ENCODE assay signal across 28 cellular contexts in the genomic region with DNA sequence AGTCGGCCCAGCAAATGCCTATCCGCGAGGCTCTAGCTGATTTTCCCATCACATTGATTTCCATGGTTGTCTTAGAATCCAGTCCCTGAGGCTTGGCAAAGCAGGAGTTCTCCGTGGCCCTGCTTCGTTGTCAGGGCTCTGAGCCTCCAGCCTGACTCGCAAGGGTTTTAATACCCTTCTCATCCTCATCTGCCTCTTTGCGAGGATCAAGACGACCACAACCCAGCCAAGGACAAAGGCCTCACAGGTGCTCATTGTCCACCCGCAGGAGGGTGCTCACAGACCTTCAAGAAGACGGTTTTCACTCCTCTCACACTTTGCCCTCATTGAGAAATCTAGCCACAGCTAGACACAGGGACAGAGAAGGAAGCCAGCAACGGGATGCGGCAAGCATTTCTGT.
"Had no signal": no experiment of that assay in that cellular context is flagged by ENCODE, and none has a peak within 500 bp of the region (broad histone marks: within the 10 kb centered on the region; RNA-seq: fewer than 3 reads in every experiment).

No MANE protein-coding gene starts in this region.

- H3K27me3 Mint-ChIP-seq: stimulated activated memory B cell treated with anti-CD40 and anti-IgM and Interleukin-4, amounts not matched to agents 10 μg/mL and 1 μg/mL and 100 μg/mL, for 72 hours; stimulated activated naive B cell treated with anti-CD40 and anti-IgM and Interleukin-4, amounts not matched to agents 10 μg/mL and 1 μg/mL and 100 μg/mL, for 72 hours; stimulated activated naive CD8-positive, alpha-beta T cell treated with anti-CD3 and anti-CD28 coated beads, Interleukin-15, amount 100 ng/mL, for 72 hours; stimulated activated naive CD8-positive, alpha-beta T cell treated with anti-CD3 and anti-CD28 coated beads, Interleukin-15, Interleukin-2, amounts not matched to agents 100 ng/mL and 50 ng/mL, for 24 hours; type B pancreatic cell had no signal

- DNase-seq: stimulated activated CD4-positive, alpha-beta T cell treated with anti-CD3 and anti-CD28 coated beads, Interleukin-2, amount 100 ng/mL, for 48 hours; stimulated activated CD4-positive, alpha-beta T cell treated with anti-CD3 and anti-CD28 coated beads, Interleukin-4, amount 100 ng/mL, for 1 hour; stimulated activated CD4-positive, alpha-beta T cell treated with anti-CD3 and anti-CD28 coated beads, Interleukin-4, amount 100 ng/mL, for 24 hours; stimulated activated CD4-positive, alpha-beta T cell treated with anti-CD3 and anti-CD28 coated beads, Interleukin-4, amount 100 ng/mL, for 4 hours; stimulated activated CD8-positive, alpha-beta memory T cell treated with anti-CD3 and anti-CD28 coated beads, Interleukin-4, amount 100 ng/mL, for 48 hours; stimulated activated naive B cell treated with anti-CD40 and anti-IgM and Interleukin-4, amounts not matched to agents 10 μg/mL and 1 μg/mL and 100 μg/mL, for 72 hours; stimulated activated naive CD4-positive, alpha-beta T cell; stimulated activated naive CD4-positive, alpha-beta T cell treated with Interleukin-2 at 50 U/mL for 16 hours; stimulated activated naive CD8-positive, alpha-beta T cell treated with anti-CD3 and anti-CD28 coated beads, Interleukin-15, amount 100 ng/mL, for 72 hours; stimulated activated naive CD8-positive, alpha-beta T cell treated with anti-CD3 and anti-CD28 coated beads, Interleukin-15, Interleukin-2, amounts not matched to agents 100 U/mL and 50 U/mL, for 24 hours; stomach; substantia nigra; testis; thyroid gland; tibial artery; transverse colon; trophoblast cell; upper lobe of left lung; upper lobe of right lung; uterus had no signal

- H3K27ac ChIP-seq: stomach, suprapubic skin, testis, thoracic aorta, thyroid gland, tibial artery, tibial nerve, transverse colon, upper lobe of left lung, upper lobe of right lung, uterus, vagina had no signal

- H3K27me3 ChIP-seq: stomach, suprapubic skin, testis, thyroid gland, tibial artery, tibial nerve, transverse colon, upper lobe of left lung, upper lobe of right lung, uterus, vagina had no signal

- H3K4me3 Mint-ChIP-seq: stimulated activated effector memory CD8-positive, alpha-beta T cell treated with anti-CD3 and anti-CD28 coated beads, Interleukin-12 subunit alpha, Interleukin-12 subunit beta, amount 100 ng/mL, for 72 hours; stimulated activated memory B cell treated with anti-CD40 and anti-IgM and Interleukin-4, amounts not matched to agents 10 μg/mL and 1 μg/mL and 100 μg/mL, for 72 hours; stimulated activated naive B cell treated with anti-CD40 and anti-IgM and Interleukin-4, amounts not matched to agents 10 μg/mL and 1 μg/mL and 100 μg/mL, for 72 hours; stimulated activated naive CD8-positive, alpha-beta T cell treated with anti-CD3 and anti-CD28 coated beads, Interleukin-15, amount 100 ng/mL, for 72 hours; stimulated activated naive CD8-positive, alpha-beta T cell treated with anti-CD3 and anti-CD28 coated beads, Interleukin-15, Interleukin-2, amounts not matched to agents 100 ng/mL and 50 ng/mL, for 24 hours; type B pancreatic cell had no signal

- H3K27ac Mint-ChIP-seq: stimulated activated effector memory CD8-positive, alpha-beta T cell treated with anti-CD3 and anti-CD28 coated beads, Interleukin-12 subunit alpha, Interleukin-12 subunit beta, amount 100 ng/mL, for 72 hours; stimulated activated memory B cell treated with anti-CD40 and anti-IgM and Interleukin-4, amounts not matched to agents 10 μg/mL and 1 μg/mL and 100 μg/mL, for 72 hours; stimulated activated naive B cell treated with anti-CD40 and anti-IgM and Interleukin-4, amounts not matched to agents 10 μg/mL and 1 μg/mL and 100 μg/mL, for 72 hours; stimulated activated naive CD8-positive, alpha-beta T cell treated with anti-CD3 and anti-CD28 coated beads, Interleukin-15, amount 100 ng/mL, for 72 hours; stimulated activated naive CD8-positive, alpha-beta T cell treated with anti-CD3 and anti-CD28 coated beads, Interleukin-15, Interleukin-2, amounts not matched to agents 100 ng/mL and 50 ng/mL, for 24 hours; type B pancreatic cell had no signal

- H3K4me1 ChIP-seq: stomach, suprapubic skin, testis, thyroid gland, tibial artery, tibial nerve, transverse colon, upper lobe of left lung, upper lobe of right lung, uterus, vagina had no signal

- H3K4me3 ChIP-seq: stomach, suprapubic skin, testis, thoracic aorta, thyroid gland, tibial artery, tibial nerve, transverse colon, upper lobe of left lung, upper lobe of right lung, uterus, vagina had no signal

- H3K36me3 ChIP-seq: stomach, suprapubic skin, thoracic aorta, thyroid gland, tibial artery, tibial nerve, transverse colon, upper lobe of left lung, upper lobe of right lung, uterus, vagina had no signal

- H3K36me3 Mint-ChIP-seq: stimulated activated effector memory CD8-positive, alpha-beta T cell treated with anti-CD3 and anti-CD28 coated beads, Interleukin-12 subunit alpha, Interleukin-12 subunit beta, amount 100 ng/mL, for 72 hours; stimulated activated memory B cell treated with anti-CD40 and anti-IgM and Interleukin-4, amounts not matched to agents 10 μg/mL and 1 μg/mL and 100 μg/mL, for 72 hours; type B pancreatic cell had no signal

- H3K4me1 Mint-ChIP-seq: stimulated activated effector memory CD8-positive, alpha-beta T cell treated with anti-CD3 and anti-CD28 coated beads, Interleukin-12 subunit alpha, Interleukin-12 subunit beta, amount 100 ng/mL, for 72 hours; stimulated activated memory B cell treated with anti-CD40 and anti-IgM and Interleukin-4, amounts not matched to agents 10 μg/mL and 1 μg/mL and 100 μg/mL, for 72 hours; stimulated activated naive CD8-positive, alpha-beta T cell treated with anti-CD3 and anti-CD28 coated beads, Interleukin-15, amount 100 ng/mL, for 72 hours had no signal

- H3K9me3 ChIP-seq: testis, thoracic aorta, thyroid gland, upper lobe of right lung, uterus, vagina had no signal
